ENCODE assay signal across 27 cellular contexts in genomic region chr9:32422237-32422806, GRCh38.
"Had no signal": no experiment of that assay in that cellular context is flagged by ENCODE, and none has a peak within 500 bp of the region (broad histone marks: within the 10 kb centered on the region; RNA-seq: fewer than 3 reads in every experiment).

No MANE protein-coding gene starts in this region.

- H3K4me3 ChIP-seq: dorsolateral prefrontal cortex, esophagus muscularis mucosa, heart right ventricle, left ventricle myocardium inferior, lower lobe of right lung, psoas muscle, skin epidermis, stomach, testis, tibial nerve, upper lobe of left lung had no signal

- H3K9me3 ChIP-seq: esophagus muscularis mucosa, heart right ventricle, left ventricle myocardium inferior, lower lobe of right lung, psoas muscle, stomach, testis, tibial nerve, upper lobe of left lung had no signal

- H3K4me1 ChIP-seq: esophagus muscularis mucosa, psoas muscle had no signal

- H3K27ac ChIP-seq: dorsolateral prefrontal cortex, esophagus muscularis mucosa, heart right ventricle, left ventricle myocardium inferior, lower lobe of right lung, psoas muscle, skin epidermis, stomach, testis, tibial nerve, upper lobe of left lung had no signal

- H3K27me3 ChIP-seq: dorsolateral prefrontal cortex, esophagus muscularis mucosa, heart right ventricle, stomach, testis, tibial nerve, upper lobe of left lung had no signal

- DNase-seq: dorsolateral prefrontal cortex; effector CD8-positive, alpha-beta T cell; endodermal cell; foreskin melanocyte; glutamatergic neuron; heart right ventricle; hippocampal formation; left cardiac atrium; left ventricle myocardium inferior; lower lobe of right lung; naive thymus-derived CD8-positive, alpha-beta T cell; nephron progenitor cell; nucleus accumbens; psoas muscle; right cardiac atrium; stimulated activated CD4-positive, alpha-beta T cell treated with anti-CD3 and anti-CD28 coated beads, Interleukin-12 subunit alpha, Interleukin-12 subunit beta, amount 100 ng/mL, for 4 hours; stimulated activated CD4-positive, alpha-beta T cell treated with anti-CD3 and anti-CD28 coated beads, Interleukin-1b, Interleukin-23, amount 100 ng/mL, for 48 hours; stimulated activated CD4-positive, alpha-beta T cell treated with anti-CD3 and anti-CD28 coated beads, Interleukin-4, amount 100 ng/mL, for 1 hour; stimulated activated CD8-positive, alpha-beta memory T cell treated with anti-CD3 and anti-CD28 coated beads, Interleukin-4, amount 100 ng/mL, for 48 hours; stimulated activated naive CD4-positive, alpha-beta T cell; stomach; substantia nigra; testis; upper lobe of left lung had no signal

- ATAC-seq: heart right ventricle; left cardiac atrium; lower lobe of right lung; naive thymus-derived CD8-positive, alpha-beta T cell; psoas muscle; right cardiac atrium had no signal
